8 cellular contexts compared by ENCODE assay signal in genomic region chr9:124769451-124770358, GRCh38. TPM values are rescaled to one million over a fixed set of nuclear protein-coding genes. Genes with fewer than 3 reads are reported as not detected.
A peak's percentile ranks its signal among the peaks of the same experiment; 100 is the strongest.
DNase-seq lines count a peak whose midpoint lies in the region; ATAC-seq and TF ChIP-seq lines count a peak whose summit lies in the region.

No MANE protein-coding gene starts in this region.

- peak overlapping the region; percentile 95 for H3K27ac Mint-ChIP-seq in endodermal cell
- peak overlapping the region; percentile 60 to 86 for H3K27ac Mint-ChIP-seq in natural killer cell

- 0 to 2% methylated on average over 35 to 54 of the region's 57 CpGs for WGBS in endodermal cell (ENCODE audit: insufficient coverage in 1 of 2, insufficient read length in 1 of 2), 2 experiments

- peak overlapping the region; percentile 90 for H3K4me3 ChIP-seq in endodermal cell (ENCODE audit: low read length)

- H3K4me3 Mint-ChIP-seq in endodermal cell: peak overlapping the region; percentile 95
- peak overlapping the region; percentile 90 for H3K4me3 Mint-ChIP-seq in natural killer cell

- TF ChIP-seq CTCF in endodermal cell (conservative IDR thresholded peaks at IDR 0.05) (no peak), natural killer cell (IDR thresholded peaks at IDR 0.05) (no peak)

- peaks cover 24% of the 10 kb centered on the region for H3K4me1 ChIP-seq in endodermal cell (ENCODE audit: control insufficient read depth, insufficient read depth, low read length)

- H3K36me3 Mint-ChIP-seq in endodermal cell (ENCODE audit: low read depth): no peaks in the 10 kb centered on the region
- no peaks in the 10 kb centered on the region for H3K36me3 Mint-ChIP-seq in natural killer cell

- ATAC-seq in SK-N-SH treated with all-trans-retinoic acid at 6 μM for 48 hours (peak; percentile 15; the same call in 2 of the 3 replicates), natural killer cell (no peak), HG02870 (IDR thresholded peaks at IDR 0.05; ENCODE audit: unreplicated experiment) (no peak)

- peak; percentile 36 for DNase-seq in stimulated activated CD4-positive, alpha-beta T cell treated with anti-CD3 and anti-CD28 coated beads, Interleukin-15, amount 100 ng/mL, for 24 hours
- no peak for DNase-seq in stimulated activated CD4-positive, alpha-beta T cell treated with anti-CD3 and anti-CD28 coated beads, Interleukin-4, amount 100 ng/mL, for 24 hours
- peak; percentile 84 for DNase-seq in endodermal cell
- no peak for DNase-seq in natural killer cell
- no peak for DNase-seq in GM03348 (ENCODE audit: low spot score)
- no peak for DNase-seq in occipital lobe (lab: John Stamatoyannopoulos, UW)

- H3K27me3 Mint-ChIP-seq in endodermal cell (ENCODE audit: insufficient read depth) (peaks cover 11% of the 10 kb centered on the region), natural killer cell (ENCODE audit: low read depth in 2 of 2) (peaks cover 46 to 58% of the 10 kb centered on the region in 2 donors)

- peak overlapping the region; percentile 27 for H3K27ac ChIP-seq in endodermal cell (ENCODE audit: low read depth, low read length)

- H3K9me3 Mint-ChIP-seq in endodermal cell: no peaks in the 10 kb centered on the region
- H3K9me3 Mint-ChIP-seq in natural killer cell: no peaks in the 10 kb centered on the region

- no peaks in the 10 kb centered on the region for H3K9me3 ChIP-seq in endodermal cell (ENCODE audit: control insufficient read depth, low read length)

- peaks cover 50% of the 10 kb centered on the region for H3K4me1 Mint-ChIP-seq in endodermal cell
- peaks cover 36 to 37% of the 10 kb centered on the region in 2 donors for H3K4me1 Mint-ChIP-seq in natural killer cell

- no peaks in the 10 kb centered on the region for H3K27me3 ChIP-seq in endodermal cell (ENCODE audit: control insufficient read depth, insufficient read depth, low read length, poor library complexity, severe bottlenecking)

- peak overlapping the region; percentile 76 for H3K9ac ChIP-seq in endodermal cell (ENCODE audit: extremely low read depth, low read length, poor library complexity, severe bottlenecking)

- no peaks in the 10 kb centered on the region for H3K36me3 ChIP-seq in endodermal cell (ENCODE audit: control insufficient read depth, insufficient read depth, low read length)

- intact Hi-C loops in natural killer cell (cut with micrococcal nuclease): loop anchor here (5.0 kb wide), 1 partner anchor 103 kb away; no protein-coding TSS in a partner anchor

TF ChIP-seq in SK-N-SH treated with all-trans-retinoic acid at 6 μM for 48 hours, 23 proteins besides CTCF, POLR2A, EP300 and RAD21 (continues in another document):
- TF ChIP-seq, protein P1, sequence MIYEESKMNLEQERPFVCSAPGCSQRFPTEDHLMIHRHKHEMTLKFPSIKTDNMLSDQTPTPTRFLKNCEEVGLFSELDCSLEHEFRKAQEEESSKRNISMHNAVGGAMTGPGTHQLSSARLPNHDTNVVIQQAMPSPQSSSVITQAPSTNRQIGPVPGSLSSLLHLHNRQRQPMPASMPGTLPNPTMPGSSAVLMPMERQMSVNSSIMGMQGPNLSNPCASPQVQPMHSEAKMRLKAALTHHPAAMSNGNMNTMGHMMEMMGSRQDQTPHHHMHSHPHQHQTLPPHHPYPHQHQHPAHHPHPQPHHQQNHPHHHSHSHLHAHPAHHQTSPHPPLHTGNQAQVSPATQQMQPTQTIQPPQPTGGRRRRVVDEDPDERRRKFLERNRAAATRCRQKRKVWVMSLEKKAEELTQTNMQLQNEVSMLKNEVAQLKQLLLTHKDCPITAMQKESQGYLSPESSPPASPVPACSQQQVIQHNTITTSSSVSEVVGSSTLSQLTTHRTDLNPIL (CRISPR knock-in tag; IDR thresholded peaks at IDR 0.05; ENCODE audit: low read depth): no peak
- TF ChIP-seq, protein P2, sequence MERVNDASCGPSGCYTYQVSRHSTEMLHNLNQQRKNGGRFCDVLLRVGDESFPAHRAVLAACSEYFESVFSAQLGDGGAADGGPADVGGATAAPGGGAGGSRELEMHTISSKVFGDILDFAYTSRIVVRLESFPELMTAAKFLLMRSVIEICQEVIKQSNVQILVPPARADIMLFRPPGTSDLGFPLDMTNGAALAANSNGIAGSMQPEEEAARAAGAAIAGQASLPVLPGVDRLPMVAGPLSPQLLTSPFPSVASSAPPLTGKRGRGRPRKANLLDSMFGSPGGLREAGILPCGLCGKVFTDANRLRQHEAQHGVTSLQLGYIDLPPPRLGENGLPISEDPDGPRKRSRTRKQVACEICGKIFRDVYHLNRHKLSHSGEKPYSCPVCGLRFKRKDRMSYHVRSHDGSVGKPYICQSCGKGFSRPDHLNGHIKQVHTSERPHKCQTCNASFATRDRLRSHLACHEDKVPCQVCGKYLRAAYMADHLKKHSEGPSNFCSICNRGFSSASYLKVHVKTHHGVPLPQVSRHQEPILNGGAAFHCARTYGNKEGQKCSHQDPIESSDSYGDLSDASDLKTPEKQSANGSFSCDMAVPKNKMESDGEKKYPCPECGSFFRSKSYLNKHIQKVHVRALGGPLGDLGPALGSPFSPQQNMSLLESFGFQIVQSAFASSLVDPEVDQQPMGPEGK (CRISPR knock-in tag; IDR thresholded peaks at IDR 0.05; ENCODE audit: borderline replicate concordance): no peak
- TF ChIP-seq TCF4 (CRISPR knock-in tag; IDR thresholded peaks at IDR 0.05; ENCODE audit: borderline replicate concordance) (no peak), SNAI2 (CRISPR knock-in tag; IDR thresholded peaks at IDR 0.05) (no peak), POU6F1 (CRISPR knock-in tag; IDR thresholded peaks at IDR 0.05; ENCODE audit: borderline replicate concordance, low read depth) (no peak), ZNF70 (CRISPR knock-in tag; IDR thresholded peaks at IDR 0.05) (no peak), RARB (CRISPR knock-in tag; IDR thresholded peaks at IDR 0.05) (no peak), CSRNP3 (CRISPR knock-in tag; IDR thresholded peaks at IDR 0.05) (no peak), ZFP30 (CRISPR knock-in tag; IDR thresholded peaks at IDR 0.05) (no peak), ZFP3 (CRISPR knock-in tag; IDR thresholded peaks at IDR 0.05) (no peak), ZC3H10 (CRISPR knock-in tag; IDR thresholded peaks at IDR 0.05) (no peak), TOX (CRISPR knock-in tag; IDR thresholded peaks at IDR 0.05; ENCODE audit: borderline replicate concordance) (no peak), ARNTL (CRISPR knock-in tag; IDR thresholded peaks at IDR 0.05; ENCODE audit: borderline replicate concordance, low read depth) (no peak), BACH2 (CRISPR knock-in tag; IDR thresholded peaks at IDR 0.05; ENCODE audit: borderline replicate concordance) (no peak), ZNF565 (CRISPR knock-in tag; conservative IDR thresholded peaks at IDR 0.05; ENCODE audit: low read depth) (no peak)

RNA-seq across cellular contexts. Expression of gene NR6A1, which starts 1.4 kb away (rescaled TPM):
- total RNA-seq in endodermal cell (100 to 1,000 TPM; 168 to 206 TPM), natural killer cell (under 1 TPM; 0.07 to 0.75 (median 0.49) TPM), occipital lobe (2.0 TPM)
- polyA plus RNA-seq in endodermal cell (2013, experiment 1 of 2): 47.4 TPM
- 49.5 TPM for polyA plus RNA-seq in endodermal cell (2013, experiment 2 of 2)

RNA-seq across cellular contexts. Expression of gene OLFML2A, which starts 7.2 kb away (rescaled TPM):
- 10 to 100 TPM; 28.1 to 31.2 TPM for total RNA-seq in endodermal cell
- polyA plus RNA-seq in endodermal cell (2013, experiment 1 of 2): 8.2 TPM
- 7.8 TPM for polyA plus RNA-seq in endodermal cell (2013, experiment 2 of 2)
- not detected for total RNA-seq in natural killer cell
- 2.5 TPM for total RNA-seq in occipital lobe

Comparison
In these comparisons a context has a peak if more than half of its experiments do, and no peak if none do; other contexts are left out.
1. DNase-seq: peak in stimulated activated CD4-positive, alpha-beta T cell treated with anti-CD3 and anti-CD28 coated beads, Interleukin-15, amount 100 ng/mL, for 24 hours (single experiment) and endodermal cell (single experiment); none in stimulated activated CD4-positive, alpha-beta T cell treated with anti-CD3 and anti-CD28 coated beads, Interleukin-4, amount 100 ng/mL, for 24 hours (single experiment), natural killer cell (single experiment), GM03348 (single experiment) and occipital lobe (single experiment).
2. RNA of gene NR6A1, which starts 1.4 kb away (total RNA-seq): 168 to 206 TPM in endodermal cell; 2.0 TPM in occipital lobe (single experiment) and 0.07 to 0.75 TPM in natural killer cell; every median in the first group is over 10 times any median in the second.